Comparison of ENCODE assay signal across 14 cellular contexts in the genomic region with DNA sequence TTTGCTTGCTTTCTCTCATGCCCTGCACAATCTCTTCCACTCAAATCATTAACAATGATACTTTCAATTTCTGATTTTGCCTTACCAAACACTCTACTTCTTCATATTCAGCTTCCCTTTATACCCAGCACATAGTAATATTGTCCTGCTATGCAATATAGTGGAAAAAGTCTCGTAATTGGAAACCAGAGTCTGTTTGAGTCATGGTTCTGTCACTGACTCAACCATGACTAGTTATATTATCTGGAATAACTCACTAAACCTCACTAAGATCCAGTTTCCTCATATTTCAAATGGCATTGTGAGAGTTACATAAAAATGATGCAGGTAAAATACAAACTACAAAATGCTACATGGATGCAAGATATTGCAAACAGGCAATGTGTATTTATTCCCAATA.
DNase-seq lines count a peak whose midpoint lies in the region; ATAC-seq, FAIRE-seq and TF ChIP-seq lines count a peak whose summit lies in the region.
"Had no signal": no experiment of that assay in that cellular context is flagged by ENCODE, and none has a peak within 500 bp of the region (broad histone marks: within the 10 kb centered on the region; RNA-seq: fewer than 3 reads in every experiment).

No MANE protein-coding gene starts in this region.

- H3K4me1 ChIP-seq in mammary epithelial cell (ENCODE audit: insufficient read depth, low read length) (peaks cover 23% of the 10 kb centered on the region), keratinocyte (ENCODE audit: control insufficient read depth, extremely low read depth, insufficient read depth, low read length) (peaks cover 15% of the 10 kb centered on the region)
- H3K4me1 ChIP-seq: prostate gland, tibial nerve had no signal

- in situ Hi-C loops in mammary epithelial cell (cut with MboI; ENCODE audit: low sequenced_read_pairs in 2 of 2): no loop called here

- H3K79me2 ChIP-seq in mammary epithelial cell (ENCODE audit: insufficient read depth, low read length) (no peaks in the 10 kb centered on the region), keratinocyte (ENCODE audit: control insufficient read depth, insufficient read depth, low read length) (no peaks in the 10 kb centered on the region)

- TF ChIP-seq CTCF in BJ (IDR thresholded peaks at IDR 0.05; ENCODE audit: insufficient read depth, low read depth, low read length) (no peak), mammary epithelial cell (conservative IDR thresholded peaks at IDR 0.05 in 1 of 2, IDR thresholded peaks at IDR 0.05 in 1 of 2; ENCODE audit: extremely low read depth in 1 of 2, insufficient read depth in 1 of 2, low read depth in 1 of 2, low read length in 2 of 2) (no peak), keratinocyte (optimal IDR thresholded peaks at IDR 0.05 in 1 of 3, IDR thresholded peaks at IDR 0.05 in 1 of 3, conservative IDR thresholded peaks at IDR 0.05 in 1 of 3; ENCODE audit: extremely low read depth in 1 of 3, insufficient read depth in 2 of 3, low read length in 3 of 3) (no peak)

- WGBS in mammary epithelial cell (ENCODE audit: low coverage, missing lambda C conversion rate): 0% methylated on average over 1 of the region's 1 CpG

- H4K20me1 ChIP-seq in mammary epithelial cell (ENCODE audit: insufficient read depth, low read length) (no peaks in the 10 kb centered on the region), keratinocyte (ENCODE audit: control insufficient read depth, extremely low read depth, insufficient read depth, low read length) (no peaks in the 10 kb centered on the region)

- H3K27ac ChIP-seq in mammary epithelial cell (ENCODE audit: insufficient read depth, low read depth, low read length) (no peak overlapping the region), keratinocyte (ENCODE audit: control insufficient read depth, insufficient read depth, low read length) (no peak overlapping the region)
- H3K27ac ChIP-seq: prostate gland, tibial nerve had no signal

- CTCF ChIA-PET in BJ (lab: Yijun Ruan, JAX): no interaction called here
- CTCF ChIA-PET in mammary epithelial cell (lab: Charles Lee; ENCODE audit: low non-redundant PET): no interaction called here

- no peak for ATAC-seq in GM19463 (IDR thresholded peaks at IDR 0.05; ENCODE audit: unreplicated experiment)
- ATAC-seq: activated naive CD8-positive, alpha-beta T cell treated with anti-CD3 and anti-CD28 coated beads, Interleukin-2, amount 50 U/mL, for 24 hours had no signal

- intact Hi-C loops in mammary epithelial cell (cut with micrococcal nuclease): no loop called here

- H3K27me3 ChIP-seq in BJ (ENCODE audit: control insufficient read depth, insufficient read depth, low read length) (no peaks in the 10 kb centered on the region), mammary epithelial cell (ENCODE audit: insufficient read depth, low read length) (no peaks in the 10 kb centered on the region), keratinocyte (ENCODE audit: control insufficient read depth, extremely low read depth, insufficient read depth, low read length) (no peaks in the 10 kb centered on the region)
- H3K27me3 ChIP-seq: tibial nerve had no signal

- no peaks in the 10 kb centered on the region for H3K9me1 ChIP-seq in keratinocyte (ENCODE audit: control insufficient read depth, extremely low read depth, insufficient read depth, low read length)

- peak; percentile 24 for DNase-seq in BJ (ENCODE audit: low read depth)
- DNase-seq in LHCN-M2 (ENCODE audit: low read depth): peak; percentile 85
- DNase-seq in mammary epithelial cell: peak; percentile 83
- DNase-seq in keratinocyte (ENCODE audit: low read depth, low spot score): peak; percentile 13
- DNase-seq in NK-92 (lab: John Stamatoyannopoulos, UW; ENCODE audit: unreplicated experiment): no peak
- DNase-seq in effector CD4-positive, alpha-beta T cell: no peak
- DNase-seq in NCI-H2081 (lab: John Stamatoyannopoulos, UW): no peak
- DNase-seq: activated naive CD8-positive, alpha-beta T cell treated with anti-CD3 and anti-CD28 coated beads, Interleukin-2, amount 50 U/mL, for 24 hours; NCI-H1105 treated with DMSO at 0.1 percent for 48 hours; NCI-H345; T-helper 1 cell had no signal

- no peaks in the 10 kb centered on the region for H3K9me3 ChIP-seq in mammary epithelial cell (replicated peaks; ENCODE audit: insufficient read depth, low read length)
- no peaks in the 10 kb centered on the region for H3K9me3 ChIP-seq in keratinocyte (ENCODE audit: control insufficient read depth, low read depth, low read length)
- H3K9me3 ChIP-seq: prostate gland, tibial nerve had no signal

- no peak overlapping the region for H3K4me3 ChIP-seq in BJ (ENCODE audit: low read depth, low read length)
- H3K4me3 ChIP-seq in mammary epithelial cell (replicated peaks in 1 of 3; ENCODE audit: insufficient read depth in 1 of 3, low read depth in 2 of 3, low read length in 3 of 3): no peak overlapping the region
- H3K4me3 ChIP-seq in keratinocyte (ENCODE audit: control insufficient read depth in 2 of 3, extremely low read depth in 1 of 3, insufficient read depth in 2 of 3, low read depth in 1 of 3, low read length in 3 of 3): no peak overlapping the region
- H3K4me3 ChIP-seq: prostate gland, tibial nerve had no signal

- POLR2A ChIA-PET in BJ (lab: Charles Lee): no interaction called here

- H3K9ac ChIP-seq in mammary epithelial cell (ENCODE audit: insufficient read depth, low read length) (no peak overlapping the region), keratinocyte (ENCODE audit: control insufficient read depth, extremely low read depth, insufficient read depth, low read length) (no peak overlapping the region)

- peak; percentile 73 for FAIRE-seq in keratinocyte (lab: Jason Lieb, UNC)

- H3K4me2 ChIP-seq in mammary epithelial cell (ENCODE audit: insufficient read depth, low read depth, low read length) (peak overlapping the region; percentile 75), keratinocyte (ENCODE audit: control insufficient read depth, extremely low read depth, insufficient read depth, low read depth, low read length) (peak overlapping the region; percentile 47)

- dilution Hi-C loops in mammary epithelial cell (cut with HindIII; ENCODE audit: low sequenced_read_pairs) (no loop called here), keratinocyte (cut with MboI; ENCODE audit: extremely low pct_ligation_motif_present, low sequenced_read_pairs) (no loop called here)

- H3K36me3 ChIP-seq in BJ (ENCODE audit: control insufficient read depth, insufficient read depth, low read length): no peaks in the 10 kb centered on the region
- no peaks in the 10 kb centered on the region for H3K36me3 ChIP-seq in mammary epithelial cell (ENCODE audit: insufficient read depth, low read length)
- no peaks in the 10 kb centered on the region for H3K36me3 ChIP-seq in keratinocyte (ENCODE audit: control insufficient read depth in 2 of 2, extremely low read depth in 1 of 2, insufficient read depth in 2 of 2, low read length in 2 of 2)
- H3K36me3 ChIP-seq: prostate gland, tibial nerve had no signal

- H2AFZ ChIP-seq in mammary epithelial cell (ENCODE audit: low read depth, low read length) (no peak overlapping the region), keratinocyte (ENCODE audit: control insufficient read depth, low read length) (no peak overlapping the region)

- BruUV-seq in mammary epithelial cell (replicated peaks; lab: Mats Ljungman, UMichigan): no TSS peak

Comparison
In these comparisons a context has a peak if more than half of its experiments do, and no peak if none do; other contexts are left out.
1. DNase-seq: peak in BJ (single experiment), LHCN-M2 (single experiment), mammary epithelial cell (single experiment) and keratinocyte (single experiment); none in NK-92 (single experiment), effector CD4-positive, alpha-beta T cell (single experiment) and NCI-H2081 (0 of 2).